9 cellular contexts compared by ENCODE assay signal in the genomic region with DNA sequence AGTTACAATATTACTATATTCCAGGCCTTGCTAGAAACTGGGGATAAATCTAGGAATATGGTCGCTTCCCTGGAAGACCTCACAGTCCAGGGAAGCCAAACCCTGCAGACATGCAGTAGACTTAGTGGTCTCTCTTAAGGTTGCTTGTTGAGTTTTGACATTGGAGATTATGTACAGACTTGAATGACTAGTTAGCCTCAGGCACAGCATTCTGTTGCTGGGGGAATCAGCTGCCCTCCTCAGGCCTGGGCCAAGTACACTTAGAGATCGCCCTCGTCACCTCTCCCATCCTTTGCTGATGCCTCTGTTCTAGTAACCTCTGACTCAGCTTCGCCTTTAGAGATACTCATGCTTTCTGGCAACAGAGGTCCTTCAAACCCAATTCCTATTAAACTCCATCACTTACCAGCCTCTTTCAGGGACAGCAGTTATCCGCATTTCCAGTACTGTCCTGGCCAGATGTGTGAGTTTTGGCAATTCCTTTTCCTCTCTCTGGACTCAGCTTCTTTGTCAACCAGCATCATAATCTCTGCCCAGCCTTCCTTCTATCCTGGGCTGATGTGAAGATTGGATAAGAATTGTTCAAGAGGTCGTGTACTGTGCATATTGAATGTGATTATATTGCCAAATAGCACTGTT. TPM values are rescaled to one million over a fixed set of nuclear protein-coding genes. Genes with fewer than 3 reads are reported as not detected.
DNase-seq lines count a peak whose midpoint lies in the region; TF ChIP-seq lines count a peak whose summit lies in the region.
"Had no signal": no experiment of that assay in that cellular context is flagged by ENCODE, and none has a peak within 500 bp of the region (broad histone marks: within the 10 kb centered on the region; RNA-seq: fewer than 3 reads in every experiment).

No MANE protein-coding gene starts in this region.

- H3K27me3 ChIP-seq in duodenal mucosa (ENCODE audit: control insufficient read depth in 1 of 2, insufficient read depth in 2 of 2, low read length in 2 of 2): no peaks in the 10 kb centered on the region
- no peaks in the 10 kb centered on the region for H3K27me3 ChIP-seq in neuron (ENCODE audit: insufficient read depth, low read length)

- DNase-seq in Calu3: no peak
- peak; percentile 25 for DNase-seq in NB4 (ENCODE audit: low read depth)
- no peak for DNase-seq in OCI-M2 (lab: John Stamatoyannopoulos, UW; ENCODE audit: unreplicated experiment)
- no peak for DNase-seq in amygdala (lab: John Stamatoyannopoulos, UW)
- no peak for DNase-seq in stimulated activated CD4-positive, alpha-beta T cell treated with anti-CD3 and anti-CD28 coated beads, Interleukin-2, amount 100 ng/mL, for 24 hours
- no peak for DNase-seq in GM19238 (ENCODE audit: insufficient read length, low spot score)

- CTCF ChIA-PET in Calu3 (lab: Charles Lee): interaction anchor here (1.0 to 1.3 kb wide), 2 partner anchors 70 to 321 kb away, joined by 3 to 6 read pairs; a partner anchor contains a TSS

- TF ChIP-seq CTCF in Calu3 (IDR thresholded peaks at IDR 0.05; ENCODE audit: unreplicated experiment) (no peak), NB4 (IDR thresholded peaks at IDR 0.05; ENCODE audit: low read depth, low read length) (no peak)

- H3K9me3 Mint-ChIP-seq in Calu3 (ENCODE audit: low read depth, unreplicated experiment): no peaks in the 10 kb centered on the region

- H3K9me3 ChIP-seq in duodenal mucosa (ENCODE audit: control insufficient read depth in 1 of 2, low read length in 2 of 2) (no peaks in the 10 kb centered on the region), neuron (ENCODE audit: low read length) (no peaks in the 10 kb centered on the region)

- H3K36me3 Mint-ChIP-seq in Calu3 (ENCODE audit: insufficient read depth, unreplicated experiment): peaks cover 24% of the 10 kb centered on the region

- TSS peak; percentile 99 for BruUV-seq in Calu3 (replicated peaks; lab: Mats Ljungman, UMichigan)

- peaks cover 0 to 17% of the 10 kb centered on the region in 2 donors for H3K36me3 ChIP-seq in duodenal mucosa (ENCODE audit: control insufficient read depth in 1 of 2, insufficient read depth in 2 of 2, low read length in 2 of 2)
- peaks cover 2% of the 10 kb centered on the region for H3K36me3 ChIP-seq in neuron (ENCODE audit: insufficient read depth, low read length)

- peaks cover 13% of the 10 kb centered on the region for H3K27me3 Mint-ChIP-seq in Calu3 (ENCODE audit: unreplicated experiment)

- H3K4me3 ChIP-seq in NB4 (ENCODE audit: low read depth, low read length): peak overlapping the region; percentile 81
- H3K4me3 ChIP-seq in duodenal mucosa (ENCODE audit: low read depth in 1 of 2, low read length in 2 of 2): peak overlapping the region; percentile 81 to 88
- H3K4me3 ChIP-seq in neuron (ENCODE audit: low read length): peak overlapping the region; percentile 69

- peaks cover 9% of the 10 kb centered on the region for H3K4me1 Mint-ChIP-seq in Calu3 (ENCODE audit: low read depth, unreplicated experiment)

- intact Hi-C loops in Calu3 (cut with micrococcal nuclease; ENCODE audit: unreplicated experiment): no loop called here

- H3K4me3 Mint-ChIP-seq in Calu3 (ENCODE audit: low read depth, unreplicated experiment): peak overlapping the region; percentile 95

- TF ChIP-seq POLR2A in NB4 (IDR thresholded peaks at IDR 0.05; ENCODE audit: extremely low read depth, insufficient read length): no peak

- peak overlapping the region; percentile 86 to 94 for H3K9ac ChIP-seq in duodenal mucosa (ENCODE audit: low read depth in 1 of 2, low read length in 2 of 2)

- peaks cover 11 to 12% of the 10 kb centered on the region in 2 donors for H3K4me1 ChIP-seq in duodenal mucosa (ENCODE audit: control insufficient read depth in 1 of 2, insufficient read depth in 2 of 2, low read length in 2 of 2)
- peaks cover 12% of the 10 kb centered on the region for H3K4me1 ChIP-seq in neuron (ENCODE audit: insufficient read depth, low read length)

- H3K27ac Mint-ChIP-seq in Calu3 (ENCODE audit: unreplicated experiment): peak overlapping the region; percentile 100

- peak overlapping the region; percentile 39 for H2AFZ ChIP-seq in neuron (ENCODE audit: low read depth, low read length)

- peak overlapping the region; percentile 95 for H3K27ac ChIP-seq in duodenal mucosa (ENCODE audit: low read depth, low read length)

RNA-seq across cellular contexts. Expression of a gene that starts 0.8 kb away (rescaled TPM):
- total RNA-seq in Calu3 (2022): 25.8 and 29.4 TPM in 2 replicates

RNA-seq across cellular contexts. Expression of a gene that starts 7.6 kb away (rescaled TPM):
- not detected in 2 replicates for total RNA-seq in Calu3 (2022)
- total RNA-seq: SK-MEL-5 had no signal

RNA-seq across cellular contexts. Expression of a gene that starts 10.2 kb away (rescaled TPM):
- 67.1 and 73.5 TPM in 2 replicates for total RNA-seq in Calu3 (2022)

RNA-seq across cellular contexts. Expression of a gene that starts 22.2 kb away (rescaled TPM):
- not detected in 2 replicates for total RNA-seq in Calu3 (2022)
- total RNA-seq: SK-MEL-5 had no signal

RNA-seq across cellular contexts. Expression of a gene that starts 32.6 kb away (rescaled TPM):
- 8.5 and 11.0 TPM in 2 replicates for total RNA-seq in Calu3 (2022)
